ENCODE assay signal across 1 cellular context in the genomic region with DNA sequence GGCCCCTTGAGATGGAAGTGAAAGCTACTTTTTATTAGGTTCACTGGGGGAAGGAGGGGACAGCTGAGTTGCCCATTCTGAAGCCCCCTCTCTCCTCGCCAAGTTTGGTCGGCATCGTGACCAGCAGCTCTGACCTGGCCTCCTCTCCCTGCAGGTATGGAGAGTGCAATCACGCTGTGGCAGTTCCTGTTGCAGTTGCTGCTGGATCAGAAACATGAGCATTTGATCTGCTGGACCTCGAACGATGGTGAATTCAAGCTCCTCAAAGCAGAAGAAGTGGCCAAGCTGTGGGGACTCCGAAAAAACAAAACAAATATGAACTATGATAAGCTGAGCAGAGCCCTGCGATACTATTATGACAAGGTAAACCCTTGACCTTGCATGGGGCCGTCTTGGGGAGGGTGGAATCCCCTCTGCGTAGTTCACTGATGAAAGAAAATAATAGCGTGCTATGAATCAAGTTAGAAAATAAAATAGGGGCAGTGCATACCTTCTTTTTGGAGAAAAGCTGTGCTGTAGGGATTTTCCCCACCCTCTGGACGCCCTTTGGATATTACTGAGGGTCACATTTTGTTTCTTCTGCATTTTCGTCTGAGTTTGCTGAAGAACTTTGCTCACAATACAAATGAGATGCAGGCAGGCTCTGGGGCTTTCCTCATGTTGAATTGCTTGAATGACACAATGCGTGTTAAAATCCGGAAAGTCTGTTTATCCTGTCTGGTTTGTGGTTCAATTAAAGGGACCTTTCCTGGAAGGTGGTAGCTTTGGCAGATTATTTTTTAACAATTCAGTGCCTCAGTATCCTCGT.
TF ChIP-seq lines count a peak whose summit lies in the region.

No MANE protein-coding gene starts in this region.

TF ChIP-seq in endothelial cell of umbilical vein, 7 proteins besides CTCF, POLR2A, EP300 and RAD21:
- TF ChIP-seq POLR2AphosphoS5 (IDR thresholded peaks at IDR 0.05; ENCODE audit: insufficient read depth, low read depth, low read length) (no peak), MYC (IDR thresholded peaks at IDR 0.05; ENCODE audit: low read depth, low read length) (no peak), EZH2 (IDR thresholded peaks at IDR 0.05; ENCODE audit: borderline replicate concordance, low read depth, low read length, severe bottlenecking) (no peak), GATA2 (IDR thresholded peaks at IDR 0.05; ENCODE audit: insufficient read depth, insufficient read length, low read depth, low read length) (no peak), FOS (IDR thresholded peaks at IDR 0.05; ENCODE audit: borderline replicate concordance, insufficient read depth, low read length) (no peak), JUN (IDR thresholded peaks at IDR 0.05; ENCODE audit: borderline replicate concordance, insufficient read depth, insufficient read length, low read depth) (no peak)
- TF ChIP-seq, protein P1, sequence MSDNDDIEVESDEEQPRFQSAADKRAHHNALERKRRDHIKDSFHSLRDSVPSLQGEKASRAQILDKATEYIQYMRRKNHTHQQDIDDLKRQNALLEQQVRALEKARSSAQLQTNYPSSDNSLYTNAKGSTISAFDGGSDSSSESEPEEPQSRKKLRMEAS (IDR thresholded peaks at IDR 0.05; ENCODE audit: insufficient read depth, insufficient read length): no peak
